ENCODE assay signal across 23 cellular contexts in genomic region chr15:91329914-91330313, GRCh38.
DNase-seq lines count a peak whose midpoint lies in the region; ATAC-seq and TF ChIP-seq lines count a peak whose summit lies in the region.
"Had no signal": no experiment of that assay in that cellular context is flagged by ENCODE, and none has a peak within 500 bp of the region (broad histone marks: within the 10 kb centered on the region; RNA-seq: fewer than 3 reads in every experiment).

No MANE protein-coding gene starts in this region.

- H3K4me3 ChIP-seq in OCI-LY7 (ENCODE audit: low read depth, low read length, poor library complexity, severe bottlenecking), result no peak overlapping the region
- H3K4me3 ChIP-seq: GM12878 had no signal

- ATAC-seq in naive thymus-derived CD8-positive, alpha-beta T cell, result no peak
- ATAC-seq: GM12878, HepG2, Panc1, T-cell had no signal

- H3K9me3 Mint-ChIP-seq in naive thymus-derived CD8-positive, alpha-beta T cell, result peaks cover under 1 to 8% (median 4%) of the 10 kb centered on the region in 9 donors

- no peaks in the 10 kb centered on the region for H4K20me1 ChIP-seq in OCI-LY7 (ENCODE audit: insufficient read depth, low read length)

- DNase-seq in NCI-H2171 treated with DMSO at 0.1 percent for 48 hours (lab: John Stamatoyannopoulos, UW), result peak; percentile 46
- no peak for DNase-seq in NCI-H2171 (lab: John Stamatoyannopoulos, UW)
- DNase-seq in GF-D8 (lab: John Stamatoyannopoulos, UW), result peak; percentile 44
- no peak for DNase-seq in OCI-LY7 (ENCODE audit: low spot score)
- DNase-seq in naive thymus-derived CD8-positive, alpha-beta T cell, result no peak
- no peak for DNase-seq in NK-92 (lab: John Stamatoyannopoulos, UW; ENCODE audit: unreplicated experiment)
- no peak for DNase-seq in islet precursor cell
- no peak for DNase-seq in OCI-M2 (lab: John Stamatoyannopoulos, UW; ENCODE audit: unreplicated experiment)
- DNase-seq: 8988T; CD4-positive, CD25-positive, alpha-beta regulatory T cell; COR-L47; DMS79; H7; KBM-7; NCI-H1694; NCI-H2081; NCI-H526; SIG-M5; SK-N-SH; T-cell had no signal

- H3K4me1 Mint-ChIP-seq in naive thymus-derived CD8-positive, alpha-beta T cell, result peaks cover 6 to 17% (median 11%) of the 10 kb centered on the region in 4 donors

- no peaks in the 10 kb centered on the region for H3K9me3 ChIP-seq in OCI-LY7 (ENCODE audit: low read length)
- H3K9me3 ChIP-seq: SK-N-SH had no signal

- POLR2A ChIA-PET in OCI-LY7 (lab: Charles Lee), result no interaction called here
- POLR2A ChIA-PET in naive thymus-derived CD8-positive, alpha-beta T cell (lab: Charles Lee), result interaction anchor here (0.7 to 0.8 kb wide), 2 partner anchors 11 to 704 kb away, joined by 3 read pairs; no protein-coding TSS in a partner anchor

- no peaks in the 10 kb centered on the region for H3K36me3 ChIP-seq in OCI-LY7 (ENCODE audit: insufficient read depth, low read length)

- peak overlapping the region; percentile 38; the same call in 1 of the 2 replicates for H2AFZ ChIP-seq in OCI-LY7 (ENCODE audit: low read length)

- H3K27me3 Mint-ChIP-seq in naive thymus-derived CD8-positive, alpha-beta T cell, result peaks cover 0 to 4% (median 0%) of the 10 kb centered on the region in 5 donors
- H3K27me3 Mint-ChIP-seq: CD4-positive, CD25-positive, alpha-beta regulatory T cell had no signal

- H3K4me2 ChIP-seq in OCI-LY7 (ENCODE audit: low read length), result no peak overlapping the region
- H3K4me2 ChIP-seq: SK-N-SH had no signal

- no peak for TF ChIP-seq CTCF in OCI-LY7 (conservative IDR thresholded peaks at IDR 0.05; ENCODE audit: low read length)

- H3K9me2 ChIP-seq in OCI-LY7 (ENCODE audit: insufficient read depth, low read length), result no peaks in the 10 kb centered on the region
- H3K9me2 ChIP-seq: SK-N-SH had no signal

- CTCF ChIA-PET in OCI-LY7 (lab: Charles Lee; ENCODE audit: unreplicated experiment), result no interaction called here

- BruUV-seq in OCI-LY7 (replicated peaks; lab: Mats Ljungman, UMichigan), result no TSS peak

- peaks cover 0 to 12% (median 11%) of the 10 kb centered on the region in 3 donors for H3K36me3 Mint-ChIP-seq in naive thymus-derived CD8-positive, alpha-beta T cell
- H3K36me3 Mint-ChIP-seq: CD4-positive, CD25-positive, alpha-beta regulatory T cell had no signal

- H3K4me1 ChIP-seq in OCI-LY7 (ENCODE audit: insufficient read depth, low read length, poor library complexity, severe bottlenecking), result peaks cover 7% of the 10 kb centered on the region

- H3K79me2 ChIP-seq in OCI-LY7 (ENCODE audit: insufficient read depth, low read depth, low read length), result no peaks in the 10 kb centered on the region

- peak overlapping the region in 6 of 10 donors; percentile 15 to 37 (median 31) for H3K4me3 Mint-ChIP-seq in naive thymus-derived CD8-positive, alpha-beta T cell

- H3K27ac ChIP-seq in OCI-LY7 (ENCODE audit: low read depth, low read length, poor library complexity, severe bottlenecking), result no peak overlapping the region

- H3K27ac Mint-ChIP-seq in naive thymus-derived CD8-positive, alpha-beta T cell, result no peak overlapping the region

- intact Hi-C loops in OCI-LY7 (cut with micrococcal nuclease; ENCODE audit: unreplicated experiment), result no loop called here

Comparison
In these comparisons a context has a peak if more than half of its experiments do, and no peak if none do; other contexts are left out.
1. DNase-seq: peak in NCI-H2171 treated with DMSO at 0.1 percent for 48 hours (single experiment) and GF-D8 (single experiment); none in NCI-H2171 (single experiment), OCI-LY7 (single experiment), naive thymus-derived CD8-positive, alpha-beta T cell (0 of 10), NK-92 (single experiment), islet precursor cell (single experiment) and OCI-M2 (single experiment).